ENCODE assay signal across 10 cellular contexts in the genomic region with DNA sequence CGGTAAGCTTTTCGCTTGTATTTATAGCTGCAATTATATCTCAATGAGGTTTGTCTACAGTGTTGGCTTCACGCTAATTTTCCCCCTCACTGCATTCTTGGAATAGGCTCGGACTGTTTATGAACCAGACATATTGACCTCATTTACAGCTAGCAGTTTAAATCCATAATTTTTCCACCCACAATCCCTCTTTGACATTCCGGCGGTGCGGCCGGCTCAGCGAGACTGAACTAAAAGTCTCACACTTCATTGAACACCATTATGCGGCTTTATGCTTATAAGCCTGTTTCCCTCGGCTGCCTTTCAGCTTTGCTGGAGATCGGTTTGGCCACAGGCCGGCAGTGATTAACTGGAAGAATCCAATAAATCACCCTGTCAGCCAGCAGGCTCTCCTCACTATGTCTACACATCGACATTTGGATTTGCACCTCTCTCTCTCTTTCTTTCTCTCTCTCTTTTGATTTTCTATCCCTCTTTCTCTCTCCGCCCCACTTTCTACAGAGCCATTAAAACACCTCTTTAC.
DNase-seq lines count a peak whose midpoint lies in the region; ATAC-seq and TF ChIP-seq lines count a peak whose summit lies in the region.
"Had no signal": no experiment of that assay in that cellular context is flagged by ENCODE, and none has a peak within 500 bp of the region (broad histone marks: within the 10 kb centered on the region; RNA-seq: fewer than 3 reads in every experiment).

No MANE protein-coding gene starts in this region.

- peak; percentile 84 for DNase-seq in DMS 273 (lab: John Stamatoyannopoulos, UW; ENCODE audit: unreplicated experiment)
- DNase-seq in NCI-H2029 treated with DMSO at 0.1 percent for 48 hours (lab: John Stamatoyannopoulos, UW), result peak; percentile 59
- DNase-seq in dorsolateral prefrontal cortex, result peak in 3 of 10 donors; percentile 31 to 43 (median 42)
- DNase-seq in occipital lobe (lab: John Stamatoyannopoulos, UW), result peak; percentile 3
- DNase-seq in mesendoderm, result no peak
- DNase-seq in activated effector memory CD4-positive, alpha-beta T cell treated with anti-CD3 and anti-CD28 coated beads, Interleukin-2, amount 50 U/mL, for 16 hours, result no peak
- DNase-seq in SKM-1 treated with dmso at 0.1 percent for 144 hours (lab: John Stamatoyannopoulos, UW; ENCODE audit: unreplicated experiment), result no peak
- DNase-seq: colonic mucosa, T-helper 17 cell had no signal

- no peak overlapping the region for H4K5ac ChIP-seq in mesendoderm (ENCODE audit: low read length)

- H3K27me3 ChIP-seq in dorsolateral prefrontal cortex (peaks cover 0 to 36% (median 3%) of the 10 kb centered on the region in 45 donors), mesendoderm (ENCODE audit: insufficient read depth, low read length, poor library complexity) (no peaks in the 10 kb centered on the region)

- H3K18ac ChIP-seq in mesendoderm (ENCODE audit: low read length), result no peak overlapping the region

- no peaks in the 10 kb centered on the region for H3K79me1 ChIP-seq in mesendoderm (ENCODE audit: low read length)

- no peak overlapping the region for H2BK5ac ChIP-seq in mesendoderm (ENCODE audit: low read length)

- H3K4ac ChIP-seq in mesendoderm (ENCODE audit: low read depth, low read length), result no peak overlapping the region

- H3K4me1 ChIP-seq in mesendoderm (ENCODE audit: control insufficient read depth, low read depth, low read length), result peaks cover 1% of the 10 kb centered on the region
- H3K4me1 ChIP-seq: colonic mucosa had no signal

- TF ChIP-seq CTCF in dorsolateral prefrontal cortex (IDR thresholded peaks at IDR 0.05 in 54 of 56, conservative IDR thresholded peaks at IDR 0.05 in 2 of 56; ENCODE audit: low read depth in 1 of 56, partially characterized antibody in 56 of 56), result no peak

- H4K8ac ChIP-seq in mesendoderm (ENCODE audit: low read depth, low read length), result no peak overlapping the region

- H3K4me3 ChIP-seq in dorsolateral prefrontal cortex, result peak overlapping the region in 58 of 59 donors; percentile 2 to 62 (median 42)
- no peak overlapping the region for H3K4me3 ChIP-seq in mesendoderm (ENCODE audit: low read length)
- H3K4me3 ChIP-seq: colonic mucosa had no signal

- H3K79me2 ChIP-seq in mesendoderm (ENCODE audit: control insufficient read depth, insufficient read depth, low read length), result no peaks in the 10 kb centered on the region

- no peaks in the 10 kb centered on the region for H3K36me3 ChIP-seq in mesendoderm (ENCODE audit: control insufficient read depth, insufficient read depth, low read length)
- H3K36me3 ChIP-seq: colonic mucosa had no signal

- no peak overlapping the region for H2BK120ac ChIP-seq in mesendoderm (ENCODE audit: low read depth, low read length)

- intact Hi-C loops in dorsolateral prefrontal cortex (cut with DNase I), result loop anchor here in 1 of 2 donors (10.0 kb wide), 1 partner anchor 812 kb away; no protein-coding TSS in a partner anchor

- no peak overlapping the region for H2AK5ac ChIP-seq in mesendoderm (ENCODE audit: low read length)

- H3K27ac ChIP-seq in dorsolateral prefrontal cortex, result peak overlapping the region in 13 of 59 donors; percentile 2 to 60 (median 26)
- no peak overlapping the region for H3K27ac ChIP-seq in mesendoderm (ENCODE audit: low read depth, low read length)
- H3K27ac ChIP-seq: colonic mucosa had no signal

- no peak overlapping the region for H2BK15ac ChIP-seq in mesendoderm (replicated peaks; ENCODE audit: low read depth)

- no peak overlapping the region for H3K9ac ChIP-seq in mesendoderm (ENCODE audit: low read length)

- WGBS in mesendoderm (ENCODE audit: extremely low coverage, insufficient coverage, low lambda C conversion rate), result no CpG with 5 or more reads among the region's 15 CpGs

- H3K56ac ChIP-seq in mesendoderm (ENCODE audit: low read length), result no peak overlapping the region

- H3K23ac ChIP-seq in mesendoderm (ENCODE audit: low read length), result no peak overlapping the region

- ATAC-seq in GM21619 (IDR thresholded peaks at IDR 0.05; ENCODE audit: unreplicated experiment), result no peak
- ATAC-seq: T-helper 17 cell had no signal

- H3K4me2 ChIP-seq in mesendoderm (ENCODE audit: low read length), result no peak overlapping the region

Comparison
In these comparisons a context has a peak if more than half of its experiments do, and no peak if none do; other contexts are left out.
1. DNase-seq: peak in DMS 273 (single experiment), NCI-H2029 treated with DMSO at 0.1 percent for 48 hours (single experiment) and occipital lobe (single experiment); none in mesendoderm (single experiment), activated effector memory CD4-positive, alpha-beta T cell treated with anti-CD3 and anti-CD28 coated beads, Interleukin-2, amount 50 U/mL, for 16 hours (single experiment) and SKM-1 treated with dmso at 0.1 percent for 144 hours (single experiment).